ENCODE assay signal across 16 cellular contexts in genomic region chr16:52573365-52574104, GRCh38. TPM values are rescaled to one million over a fixed set of nuclear protein-coding genes. Genes with fewer than 3 reads are reported as not detected.
DNase-seq lines count a peak whose midpoint lies in the region; ATAC-seq, FAIRE-seq and TF ChIP-seq lines count a peak whose summit lies in the region.
"Had no signal": no experiment of that assay in that cellular context is flagged by ENCODE, and none has a peak within 500 bp of the region (broad histone marks: within the 10 kb centered on the region; RNA-seq: fewer than 3 reads in every experiment).

No MANE protein-coding gene starts in this region.

- CTCF ChIA-PET in HepG2 (lab: Yijun Ruan, JAX; ENCODE audit: low intra/inter-chr PET ratio, low total read pairs), result no interaction called here

- H4K20me1 ChIP-seq in HepG2 (ENCODE audit: insufficient read depth, low read length), result no peaks in the 10 kb centered on the region

- no peaks in the 10 kb centered on the region for H3K27me3 Mint-ChIP-seq in stimulated activated naive CD8-positive, alpha-beta T cell treated with anti-CD3 and anti-CD28 coated beads, Interleukin-15, amount 100 ng/mL, for 72 hours

- peaks cover 9 to 21% of the 10 kb centered on the region in 2 donors for H3K9me3 Mint-ChIP-seq in stimulated activated naive CD8-positive, alpha-beta T cell treated with anti-CD3 and anti-CD28 coated beads, Interleukin-15, amount 100 ng/mL, for 72 hours

- H3K4me1 Mint-ChIP-seq in stimulated activated naive CD8-positive, alpha-beta T cell treated with anti-CD3 and anti-CD28 coated beads, Interleukin-15, amount 100 ng/mL, for 72 hours, result no peaks in the 10 kb centered on the region
- H3K4me1 Mint-ChIP-seq: activated naive CD4-positive, alpha-beta T cell treated with anti-CD3 and anti-CD28 coated beads, Interleukin-2, amount 50 U/mL, for 24 hours had no signal

- H3K36me3 ChIP-seq in HepG2 (replicated peaks in 1 of 2; ENCODE audit: control insufficient read depth in 1 of 2, insufficient read depth in 2 of 2, low read length in 2 of 2), result no peaks in the 10 kb centered on the region

- no peaks in the 10 kb centered on the region for H3K79me2 ChIP-seq in HepG2 (ENCODE audit: insufficient read depth, low read length)

- no TSS peak for BruUV-seq in HepG2 (replicated peaks; lab: Mats Ljungman, UMichigan)

- no peak for TF ChIP-seq CTCF in HepG2 (CRISPR knock-in tag; IDR thresholded peaks at IDR 0.05)

- peak overlapping the region; percentile 48; the same call in 1 of the 2 replicates for H3K9ac ChIP-seq in HepG2 (ENCODE audit: insufficient read depth, low read depth, low read length)
- H3K9ac ChIP-seq: SK-N-SH had no signal

- whole genome bisulfite sequencing in HepG2 (ENCODE audit: low lambda C conversion rate), result 3% methylated on average over 6 of the region's 6 CpGs

- no peak for TF ChIP-seq RAD21 in HepG2 (CRISPR knock-in tag; IDR thresholded peaks at IDR 0.05)

- no peak overlapping the region for H2AFZ ChIP-seq in HepG2 (ENCODE audit: low read length)

- peak overlapping the region; percentile 73 for H3K4me2 ChIP-seq in HepG2 (ENCODE audit: low read depth, low read length)
- H3K4me2 ChIP-seq: SK-N-SH had no signal

- POLR2A ChIA-PET in HepG2 (lab: Yijun Ruan, JAX), result interaction anchor here (0.8 to 2.3 kb wide), 17 partner anchors 9 to 175 kb away, joined by 3 to 41 read pairs (median 4); partner anchors contain the start of gene TOX3

- H3K4me3 ChIP-seq in HepG2 (replicated peaks in 1 of 3; ENCODE audit: insufficient read depth in 1 of 3, low read depth in 2 of 3, low read length in 3 of 3), result peak overlapping the region in 2 of 3 experiments; percentile 11 to 36; a peak in 4 of 6 replicates
- H3K4me3 ChIP-seq: skin epidermis had no signal

- in situ Hi-C loops in HepG2 (cut with HindIII; ENCODE audit: extremely low pct_ligation_motif_present, low pct_unique_long_range_greater_than_20kb), result no loop called here

- DNase-seq in HT-29 (ENCODE audit: low spot score) (peak; percentile 74), HepG2 (ENCODE audit: low spot score) (peak; percentile 95), HUDEP-2 (lab: John Stamatoyannopoulos, UW; ENCODE audit: unreplicated experiment in 76 of 76) (no peak), Kasumi-1 (lab: John Stamatoyannopoulos, UW) (no peak)
- DNase-seq in stimulated activated naive CD8-positive, alpha-beta T cell treated with anti-CD3 and anti-CD28 coated beads, Interleukin-15, amount 100 ng/mL, for 72 hours, result no peak
- DNase-seq in stimulated activated CD4-positive, alpha-beta T cell treated with anti-CD3 and anti-CD28 coated beads, Interleukin-12 subunit alpha, Interleukin-12 subunit beta, amount 100 ng/mL, for 4 hours, result no peak
- DNase-seq: activated CD4-positive, alpha-beta T cell treated with anti-CD3 and anti-CD28 coated beads for 48 hours; foreskin keratinocyte; KBM-7; NCI-H446 treated with DMSO at 0.1 percent for 48 hours; SK-N-SH; stimulated activated CD8-positive, alpha-beta memory T cell treated with anti-CD3 and anti-CD28 coated beads, Interleukin-4, amount 100 ng/mL, for 48 hours had no signal

- H3K4me3 Mint-ChIP-seq in stimulated activated naive CD8-positive, alpha-beta T cell treated with anti-CD3 and anti-CD28 coated beads, Interleukin-15, amount 100 ng/mL, for 72 hours, result no peak overlapping the region
- H3K4me3 Mint-ChIP-seq: activated naive CD4-positive, alpha-beta T cell treated with anti-CD3 and anti-CD28 coated beads, Interleukin-2, amount 50 U/mL, for 24 hours had no signal

- peak overlapping the region; percentile 71 for H3K27ac ChIP-seq in HepG2 (ENCODE audit: extremely low read length, insufficient read depth, low read length)
- H3K27ac ChIP-seq: foreskin keratinocyte, skin epidermis had no signal

- TF ChIP-seq POLR2A in GM18505 (IDR thresholded peaks at IDR 0.05; ENCODE audit: borderline replicate concordance, extremely low read depth, insufficient read depth, insufficient read length), result no peak
- TF ChIP-seq POLR2A in HepG2 (IDR thresholded peaks at IDR 0.05; ENCODE audit: insufficient read depth in 1 of 2, low read depth in 2 of 2, low read length in 2 of 2), result peak in 1 of 2 experiments; percentile 48; a peak in 1 of 4 replicates

- ATAC-seq in GM18505 (IDR thresholded peaks at IDR 0.05; ENCODE audit: unreplicated experiment) (peak; percentile 59), GM21515 (IDR thresholded peaks at IDR 0.05; ENCODE audit: unreplicated experiment) (peak; percentile 63), HepG2 (peak; percentile 95)
- ATAC-seq in stimulated activated naive CD8-positive, alpha-beta T cell treated with anti-CD3 and anti-CD28 coated beads, Interleukin-15, amount 100 ng/mL, for 72 hours, result no peak
- ATAC-seq: foreskin keratinocyte had no signal

- intact Hi-C loops in HepG2 (cut with micrococcal nuclease; ENCODE audit: unreplicated experiment), result loop anchor here (2.0 kb wide), 2 partner anchors 23 to 25 kb away; no protein-coding TSS in a partner anchor

- peaks cover 100% of the 10 kb centered on the region for H3K4me1 ChIP-seq in HepG2 (ENCODE audit: insufficient read depth, low read length)
- H3K4me1 ChIP-seq: foreskin keratinocyte had no signal

- no peaks in the 10 kb centered on the region for H3K27me3 ChIP-seq in HepG2 (ENCODE audit: control insufficient read depth in 1 of 2, insufficient read depth in 2 of 2, low read length in 2 of 2)
- H3K27me3 ChIP-seq: foreskin keratinocyte had no signal

- no peak overlapping the region for H3K27ac Mint-ChIP-seq in stimulated activated naive CD8-positive, alpha-beta T cell treated with anti-CD3 and anti-CD28 coated beads, Interleukin-15, amount 100 ng/mL, for 72 hours
- H3K27ac Mint-ChIP-seq: activated naive CD4-positive, alpha-beta T cell treated with anti-CD3 and anti-CD28 coated beads, Interleukin-2, amount 50 U/mL, for 24 hours had no signal

- no peaks in the 10 kb centered on the region for H3K9me3 ChIP-seq in HepG2 (ENCODE audit: low read length)
- H3K9me3 ChIP-seq: SK-N-SH had no signal

- TF ChIP-seq EP300 in HepG2 (IDR thresholded peaks at IDR 0.05; ENCODE audit: low read depth in 2 of 2, low read length in 2 of 2) (peak in 1 of 2 experiments; percentile 92; a peak in 2 of 4 replicates), HepG2 (CRISPR knock-in tag; IDR thresholded peaks at IDR 0.05; ENCODE audit: borderline replicate concordance) (peak; percentile 48; the same call in 1 of the 2 replicates)

- FAIRE-seq in HepG2 (lab: Jason Lieb, UNC), result peak; percentile 96

TF ChIP-seq in HepG2, 621 proteins besides CTCF, POLR2A, EP300 and RAD21 (continues in another document):
- no peak for TF ChIP-seq MZF1 (CRISPR knock-in tag; IDR thresholded peaks at IDR 0.05; ENCODE audit: borderline replicate concordance)
- no peak for TF ChIP-seq ONECUT2 (CRISPR knock-in tag; IDR thresholded peaks at IDR 0.05)
- TF ChIP-seq, protein P1, sequence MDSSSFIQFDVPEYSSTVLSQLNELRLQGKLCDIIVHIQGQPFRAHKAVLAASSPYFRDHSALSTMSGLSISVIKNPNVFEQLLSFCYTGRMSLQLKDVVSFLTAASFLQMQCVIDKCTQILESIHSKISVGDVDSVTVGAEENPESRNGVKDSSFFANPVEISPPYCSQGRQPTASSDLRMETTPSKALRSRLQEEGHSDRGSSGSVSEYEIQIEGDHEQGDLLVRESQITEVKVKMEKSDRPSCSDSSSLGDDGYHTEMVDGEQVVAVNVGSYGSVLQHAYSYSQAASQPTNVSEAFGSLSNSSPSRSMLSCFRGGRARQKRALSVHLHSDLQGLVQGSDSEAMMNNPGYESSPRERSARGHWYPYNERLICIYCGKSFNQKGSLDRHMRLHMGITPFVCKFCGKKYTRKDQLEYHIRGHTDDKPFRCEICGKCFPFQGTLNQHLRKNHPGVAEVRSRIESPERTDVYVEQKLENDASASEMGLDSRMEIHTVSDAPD (CRISPR knock-in tag; IDR thresholded peaks at IDR 0.05), result 0 out of 2 replicates have a peak, but pooled peaks have one; percentile 64
- TF ChIP-seq ZNF296 (CRISPR knock-in tag; conservative IDR thresholded peaks at IDR 0.05), result no peak
- TF ChIP-seq ZNF350 (CRISPR knock-in tag; IDR thresholded peaks at IDR 0.05; ENCODE audit: borderline replicate concordance, low read depth), result 0 out of 2 replicates have a peak, but pooled peaks have one; percentile 53
- peak; percentile 85 for TF ChIP-seq KLF12 (CRISPR knock-in tag; IDR thresholded peaks at IDR 0.05; ENCODE audit: borderline replicate concordance)
- TF ChIP-seq ATF7 (IDR thresholded peaks at IDR 0.05), result no peak
- peak; percentile 32; the same call in 1 of the 2 replicates for TF ChIP-seq ATF7 (CRISPR knock-in tag; IDR thresholded peaks at IDR 0.05)
- TF ChIP-seq GTF2F1 (IDR thresholded peaks at IDR 0.05; ENCODE audit: low read length), result no peak
- TF ChIP-seq MEF2D (CRISPR knock-in tag; IDR thresholded peaks at IDR 0.05), result peak; percentile 90

RNA-seq across cellular contexts. Expression of gene TOX3, which starts 26.6 kb away (rescaled TPM):
- total RNA-seq in HT-29 (2014; rRNA removed; shearing (Covaris generic)), result 5.7 and 7.1 TPM in 2 replicates
- 12.1 and 14.5 TPM in 2 replicates for total RNA-seq in HepG2 (2016; rRNA removed; fragmentation: Illumina TruSeq; extraction: Trizol)
- 19.7 and 21.7 TPM in 2 replicates for total RNA-seq in HepG2 (2016; cell fraction: cytosol; rRNA removed; fragmentation: Illumina TruSeq; extraction: Trizol; ENCODE audit: low read depth)
- 11.6 and 15.0 TPM in 2 replicates for total RNA-seq in HepG2 (2016; cell fraction: insoluble cytoplasmic fraction; rRNA removed; fragmentation: Illumina TruSeq; extraction: Trizol)
- 14.2 and 14.5 TPM in 2 replicates for total RNA-seq in HepG2 (2016; cell fraction: membrane; rRNA removed; fragmentation: Illumina TruSeq; extraction: Trizol)
- total RNA-seq in HepG2 (2016; cell fraction: nucleus; rRNA removed; fragmentation: Illumina TruSeq; extraction: Trizol), result 17.7 and 24.3 TPM in 2 replicates
- 95.6 and 98.6 TPM in 2 replicates for polyA plus RNA-seq in HepG2 (2011; rRNA removed)
- 53.0 and 61.5 TPM in 2 replicates for polyA plus RNA-seq in HepG2 (2011; cell fraction: cytosol; rRNA removed)
- 59.3 and 60.8 TPM in 2 replicates for polyA plus RNA-seq in HepG2 (2011; cell fraction: nucleus; rRNA removed)
- polyA plus RNA-seq in HepG2 (2012), result 60.3 and 93.0 TPM in 2 replicates
- 4.5 and 4.7 TPM in 2 replicates for polyA plus RNA-seq in HepG2 (2016; cell fraction: cytosol; fragmentation: Illumina TruSeq; extraction: Trizol; ENCODE audit: low read depth)
- polyA plus RNA-seq in HepG2 (2016; cell fraction: insoluble cytoplasmic fraction; fragmentation: Illumina TruSeq; extraction: Trizol; ENCODE audit: low read depth), result 36.1 and 46.4 TPM in 2 replicates
- polyA plus RNA-seq in HepG2 (2016; cell fraction: membrane; fragmentation: Illumina TruSeq; extraction: Trizol; ENCODE audit: low read depth), result 16.2 and 16.6 TPM in 2 replicates
- polyA plus RNA-seq in HepG2 (2016; cell fraction: nucleus; fragmentation: Illumina TruSeq; extraction: Trizol; ENCODE audit: insufficient read depth, low read depth), result 26.4 and 30.3 TPM in 2 replicates
- 0.42 and 283 TPM in 2 replicates for polyA minus RNA-seq in HepG2 (2011; rRNA and poly(A)+ RNA removed; ENCODE audit: low replicate concordance)
- 65.9 and 72.3 TPM in 2 replicates for polyA minus RNA-seq in HepG2 (2011; cell fraction: cytosol; rRNA and poly(A)+ RNA removed)
- 122 and 148 TPM in 2 replicates for polyA minus RNA-seq in HepG2 (2011; cell fraction: nucleus; rRNA and poly(A)+ RNA removed)
- total RNA-seq: foreskin keratinocyte had no signal
- polyA plus RNA-seq: SK-N-SH had no signal

Comparison
In these comparisons a context has a peak if more than half of its experiments do, and no peak if none do; other contexts are left out.
1. DNase-seq: peak in HT-29 (single experiment) and HepG2 (single experiment); none in HUDEP-2 (0 of 76), stimulated activated naive CD8-positive, alpha-beta T cell treated with anti-CD3 and anti-CD28 coated beads, Interleukin-15, amount 100 ng/mL, for 72 hours (0 of 2), stimulated activated CD4-positive, alpha-beta T cell treated with anti-CD3 and anti-CD28 coated beads, Interleukin-12 subunit alpha, Interleukin-12 subunit beta, amount 100 ng/mL, for 4 hours (single experiment) and Kasumi-1 (0 of 2).